20 cellular contexts compared by ENCODE assay signal in the genomic region with DNA sequence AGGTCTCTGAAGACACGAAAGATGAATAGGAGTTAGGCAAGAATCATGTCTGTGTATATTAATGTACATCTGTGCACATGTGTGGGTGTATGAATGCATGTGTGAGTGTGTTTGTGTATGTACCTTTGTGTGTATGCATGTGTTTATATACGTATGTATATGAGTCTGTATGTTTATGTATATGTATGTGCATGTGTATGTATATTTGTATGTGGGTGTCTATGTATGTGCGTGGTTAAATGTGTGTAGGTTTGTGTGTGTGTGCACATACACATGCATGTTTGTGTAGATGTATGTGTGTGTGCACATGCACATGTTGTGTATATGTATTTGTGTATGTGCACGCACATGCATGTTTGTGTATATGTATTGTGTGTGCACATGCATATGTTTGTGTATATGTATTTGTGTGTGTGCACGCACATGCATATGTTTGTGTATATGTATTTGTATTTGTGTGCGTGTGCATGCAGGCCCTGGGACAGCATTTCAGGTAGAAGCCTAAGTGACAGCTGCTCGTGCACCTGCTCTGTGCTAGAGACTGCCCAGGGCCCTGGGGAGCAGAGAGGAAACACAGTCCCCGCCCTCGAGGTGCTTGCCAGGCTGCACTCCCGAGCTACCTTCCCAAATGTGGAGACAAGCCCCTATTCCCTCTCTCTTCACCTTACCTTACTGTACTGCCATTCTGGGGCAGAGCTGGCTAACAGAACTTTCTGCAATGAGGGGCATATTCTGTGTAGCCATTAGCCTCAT. TPM values are rescaled to one million over a fixed set of nuclear protein-coding genes. Genes with fewer than 3 reads are reported as not detected.
DNase-seq lines count a peak whose midpoint lies in the region; ATAC-seq, FAIRE-seq and TF ChIP-seq lines count a peak whose summit lies in the region.
"Had no signal": no experiment of that assay in that cellular context is flagged by ENCODE, and none has a peak within 500 bp of the region (broad histone marks: within the 10 kb centered on the region; RNA-seq: fewer than 3 reads in every experiment).

No MANE protein-coding gene starts in this region.

- no peak overlapping the region for H3K14ac ChIP-seq in neuronal stem cell (ENCODE audit: low read length)

- intact Hi-C loops in HepG2 (cut with micrococcal nuclease; ENCODE audit: unreplicated experiment) (no loop called here), right lobe of liver (cut with DNase I) (no loop called here)

- no peak for TF ChIP-seq RAD21 in HepG2 (CRISPR knock-in tag; IDR thresholded peaks at IDR 0.05)

- H3K18ac ChIP-seq in neuronal stem cell (ENCODE audit: low read length), result no peak overlapping the region

- H3K27ac ChIP-seq in HepG2 (ENCODE audit: extremely low read length, insufficient read depth, low read length) (no peak overlapping the region), right lobe of liver (no peak overlapping the region), neuronal stem cell (replicated peaks; ENCODE audit: low read length) (no peak overlapping the region)
- H3K27ac ChIP-seq: 22Rv1 had no signal

- TF ChIP-seq POLR2A in HepG2 (IDR thresholded peaks at IDR 0.05; ENCODE audit: insufficient read depth in 1 of 2, low read depth in 2 of 2, low read length in 2 of 2), result no peak
- no peak for TF ChIP-seq POLR2A in right lobe of liver (IDR thresholded peaks at IDR 0.05)

- no peak overlapping the region for H3K4ac ChIP-seq in neuronal stem cell (ENCODE audit: low read length)

- no peak for TF ChIP-seq CTCF in HepG2 (CRISPR knock-in tag; IDR thresholded peaks at IDR 0.05)
- no peak for TF ChIP-seq CTCF in right lobe of liver (IDR thresholded peaks at IDR 0.05)

- no peak overlapping the region for H2BK15ac ChIP-seq in neuronal stem cell (ENCODE audit: low read length)

- FAIRE-seq in HepG2 (lab: Jason Lieb, UNC), result no peak
- FAIRE-seq: GM12878, GM18507 had no signal

- POLR2A ChIA-PET in HepG2 (lab: Yijun Ruan, JAX), result no interaction called here

- no peaks in the 10 kb centered on the region for H3K79me2 ChIP-seq in HepG2 (ENCODE audit: insufficient read depth, low read length)

- in situ Hi-C loops in HepG2 (cut with HindIII; ENCODE audit: extremely low pct_ligation_motif_present, low pct_unique_long_range_greater_than_20kb), result no loop called here

- no peak overlapping the region for H2AK5ac ChIP-seq in neuronal stem cell (ENCODE audit: low read depth, low read length)

- TF ChIP-seq EP300 in HepG2 (IDR thresholded peaks at IDR 0.05; ENCODE audit: low read depth in 2 of 2, low read length in 2 of 2), result no peak
- no peak for TF ChIP-seq EP300 in HepG2 (CRISPR knock-in tag; IDR thresholded peaks at IDR 0.05; ENCODE audit: borderline replicate concordance)

- H4K91ac ChIP-seq in neuronal stem cell (ENCODE audit: low read depth, low read length, poor library complexity), result peak overlapping the region; percentile 18

- no peak overlapping the region for H2BK5ac ChIP-seq in neuronal stem cell (ENCODE audit: low read length)

- CTCF ChIA-PET in HepG2 (lab: Yijun Ruan, JAX; ENCODE audit: low intra/inter-chr PET ratio, low total read pairs), result no interaction called here

- H3K9ac ChIP-seq in HepG2 (ENCODE audit: insufficient read depth, low read depth, low read length) (no peak overlapping the region), neuronal stem cell (ENCODE audit: low read depth, low read length, poor library complexity) (no peak overlapping the region)

- no peaks in the 10 kb centered on the region for H3K36me3 ChIP-seq in HepG2 (replicated peaks in 1 of 2; ENCODE audit: control insufficient read depth in 1 of 2, insufficient read depth in 2 of 2, low read length in 2 of 2)
- no peaks in the 10 kb centered on the region for H3K36me3 ChIP-seq in right lobe of liver
- H3K36me3 ChIP-seq in neuronal stem cell (replicated peaks in 1 of 2; ENCODE audit: control insufficient read depth in 2 of 2, insufficient read depth in 2 of 2, low read length in 2 of 2), result no peaks in the 10 kb centered on the region
- H3K36me3 ChIP-seq: HAP-1 had no signal

- H2BK12ac ChIP-seq in neuronal stem cell (ENCODE audit: low read length), result no peak overlapping the region

- H3K23ac ChIP-seq in neuronal stem cell (ENCODE audit: low read depth, low read length, poor library complexity), result no peak overlapping the region

- ATAC-seq in HepG2 (no peak), right lobe of liver (no peak)
- ATAC-seq: GM12878 had no signal

- H2BK120ac ChIP-seq in neuronal stem cell (ENCODE audit: low read depth, low read length), result no peak overlapping the region

- H3K4me1 ChIP-seq in HepG2 (ENCODE audit: insufficient read depth, low read length) (no peaks in the 10 kb centered on the region), right lobe of liver (no peaks in the 10 kb centered on the region), neuronal stem cell (ENCODE audit: control insufficient read depth in 2 of 2, insufficient read depth in 1 of 2, low read depth in 1 of 2, low read length in 2 of 2) (no peaks in the 10 kb centered on the region)
- H3K4me1 ChIP-seq: Caco-2, HAP-1 had no signal

- no peak overlapping the region for H3K4me2 ChIP-seq in HepG2 (ENCODE audit: low read depth, low read length)
- H3K4me2 ChIP-seq in neuronal stem cell (ENCODE audit: insufficient read depth, low read length, poor library complexity, severe bottlenecking), result no peak overlapping the region

- BruUV-seq in HepG2 (replicated peaks; lab: Mats Ljungman, UMichigan), result no TSS peak

- H4K20me1 ChIP-seq in HepG2 (ENCODE audit: insufficient read depth, low read length), result no peaks in the 10 kb centered on the region

- 22% methylated on average over 10 of the region's 10 CpGs for WGBS in HepG2 (ENCODE audit: low lambda C conversion rate)
- 65% methylated on average over 7 of the region's 10 CpGs for WGBS in right lobe of liver (ENCODE audit: insufficient coverage, low coverage, low lambda C conversion rate, missing lambda C conversion rate)
- no CpG with 5 or more reads among the region's 10 CpGs for WGBS in neuronal stem cell (ENCODE audit: extremely low coverage in 2 of 2, insufficient read length in 2 of 2, insufficient replicate concordance in 1 of 2), 2 donors

- peak; percentile 33 for DNase-seq in DMS53 (lab: John Stamatoyannopoulos, UW)
- DNase-seq in DMS53 treated with DMSO at 0.1 percent for 48 hours (lab: John Stamatoyannopoulos, UW; ENCODE audit: unreplicated experiment), result no peak
- DNase-seq in HepG2 (ENCODE audit: low spot score), result no peak
- no peak for DNase-seq in right lobe of liver
- no peak for DNase-seq in neuronal stem cell (ENCODE audit: low spot score)
- no peak for DNase-seq in GDM1 (lab: John Stamatoyannopoulos, UW)
- DNase-seq in NCI-H2107 treated with DMSO at 0.1 percent for 48 hours (lab: John Stamatoyannopoulos, UW; ENCODE audit: unreplicated experiment), result no peak
- no peak for DNase-seq in NCI-H1092 (lab: John Stamatoyannopoulos, UW)
- DNase-seq: Caco-2; CD8-positive, alpha-beta memory T cell; GOT3 had no signal

- H3K27me3 ChIP-seq in HepG2 (ENCODE audit: control insufficient read depth in 1 of 2, insufficient read depth in 2 of 2, low read length in 2 of 2) (peaks cover 1 to 15% of the 10 kb centered on the region in 2 experiments; a peak in 3 of 5 replicates), right lobe of liver (no peaks in the 10 kb centered on the region), neuronal stem cell (ENCODE audit: control insufficient read depth in 3 of 3, insufficient read depth in 3 of 3, low read depth in 1 of 3, low read length in 3 of 3) (no peaks in the 10 kb centered on the region)

- no peak overlapping the region for H3K4me3 ChIP-seq in HepG2 (replicated peaks in 1 of 3; ENCODE audit: insufficient read depth in 1 of 3, low read depth in 2 of 3, low read length in 3 of 3)
- H3K4me3 ChIP-seq in right lobe of liver, result no peak overlapping the region
- H3K4me3 ChIP-seq in neuronal stem cell (ENCODE audit: low read length in 2 of 2), result no peak overlapping the region
- H3K4me3 ChIP-seq: GM12878, HAP-1 had no signal

- H3K9me3 ChIP-seq in HepG2 (ENCODE audit: low read length) (no peaks in the 10 kb centered on the region), right lobe of liver (no peaks in the 10 kb centered on the region), neuronal stem cell (replicated peaks in 1 of 2; ENCODE audit: control insufficient read depth in 2 of 2, insufficient read depth in 1 of 2, low read depth in 1 of 2, low read length in 2 of 2) (no peaks in the 10 kb centered on the region)
- H3K9me3 ChIP-seq: Caco-2, HAP-1 had no signal

- H3K79me1 ChIP-seq in neuronal stem cell (ENCODE audit: low read depth, low read length), result no peaks in the 10 kb centered on the region

- H2AFZ ChIP-seq in HepG2 (ENCODE audit: low read length) (no peak overlapping the region), neuronal stem cell (ENCODE audit: low read length) (no peak overlapping the region)

- no peak overlapping the region for H4K8ac ChIP-seq in neuronal stem cell (ENCODE audit: low read depth, low read length)

RNA-seq across cellular contexts. Expression of gene PNLIPRP1, which starts 12.1 kb away (rescaled TPM):
- total RNA-seq in HepG2 (2016; rRNA removed; fragmentation: Illumina TruSeq; extraction: Trizol), result not detected in 2 replicates
- total RNA-seq in HepG2 (2016; cell fraction: cytosol; rRNA removed; fragmentation: Illumina TruSeq; extraction: Trizol; ENCODE audit: low read depth), result not detected in 2 replicates
- total RNA-seq in HepG2 (2016; cell fraction: insoluble cytoplasmic fraction; rRNA removed; fragmentation: Illumina TruSeq; extraction: Trizol), result not detected in 2 replicates
- total RNA-seq in HepG2 (2016; cell fraction: membrane; rRNA removed; fragmentation: Illumina TruSeq; extraction: Trizol), result not detected in 2 replicates
- total RNA-seq in HepG2 (2016; cell fraction: nucleus; rRNA removed; fragmentation: Illumina TruSeq; extraction: Trizol), result not detected in 2 replicates
- polyA plus RNA-seq in HepG2 (2011; rRNA removed), result not detected in 2 replicates
- not detected in 2 replicates for polyA plus RNA-seq in HepG2 (2011; cell fraction: cytosol; rRNA removed)
- not detected in 2 replicates for polyA plus RNA-seq in HepG2 (2011; cell fraction: nucleus; rRNA removed)
- polyA plus RNA-seq in HepG2 (2012), result not detected in 2 replicates
- polyA plus RNA-seq in HepG2 (2016; cell fraction: cytosol; fragmentation: Illumina TruSeq; extraction: Trizol; ENCODE audit: low read depth), result not detected in 2 replicates
- polyA plus RNA-seq in HepG2 (2016; cell fraction: insoluble cytoplasmic fraction; fragmentation: Illumina TruSeq; extraction: Trizol; ENCODE audit: low read depth), result not detected in 2 replicates
- not detected in 2 replicates for polyA plus RNA-seq in HepG2 (2016; cell fraction: membrane; fragmentation: Illumina TruSeq; extraction: Trizol; ENCODE audit: low read depth)
- not detected in 2 replicates for polyA plus RNA-seq in HepG2 (2016; cell fraction: nucleus; fragmentation: Illumina TruSeq; extraction: Trizol; ENCODE audit: insufficient read depth, low read depth)
- not detected in 2 replicates for polyA minus RNA-seq in HepG2 (2011; rRNA and poly(A)+ RNA removed; ENCODE audit: low replicate concordance)
- not detected in 2 replicates for polyA minus RNA-seq in HepG2 (2011; cell fraction: cytosol; rRNA and poly(A)+ RNA removed)
- not detected in 2 replicates for polyA minus RNA-seq in HepG2 (2011; cell fraction: nucleus; rRNA and poly(A)+ RNA removed)
- total RNA-seq in right lobe of liver, result not detected
- not detected for polyA plus RNA-seq in neuronal stem cell (2013, experiment 1 of 2)
- not detected for polyA plus RNA-seq in neuronal stem cell (2013, experiment 2 of 2)
- total RNA-seq: A673; Caco-2; CD8-positive, alpha-beta memory T cell; Daoy; HT-29 had no signal
- polyA plus RNA-seq: BJ; CD8-positive, alpha-beta memory T cell; GM12878; IgD-negative memory B cell had no signal

RNA-seq across cellular contexts. Expression of gene PNLIPRP2, which starts 17.9 kb away (rescaled TPM):
- total RNA-seq in HepG2 (2016; rRNA removed; fragmentation: Illumina TruSeq; extraction: Trizol) (0.95 and 0.97 TPM in 2 replicates), right lobe of liver (not detected)
- 0.35 and 0.71 TPM in 2 replicates for total RNA-seq in HepG2 (2016; cell fraction: cytosol; rRNA removed; fragmentation: Illumina TruSeq; extraction: Trizol; ENCODE audit: low read depth)
- total RNA-seq in HepG2 (2016; cell fraction: insoluble cytoplasmic fraction; rRNA removed; fragmentation: Illumina TruSeq; extraction: Trizol), result 0.59 and 1.6 TPM in 2 replicates
- total RNA-seq in HepG2 (2016; cell fraction: membrane; rRNA removed; fragmentation: Illumina TruSeq; extraction: Trizol), result 0.52 and 0.77 TPM in 2 replicates
- total RNA-seq in HepG2 (2016; cell fraction: nucleus; rRNA removed; fragmentation: Illumina TruSeq; extraction: Trizol), result 1.3 TPM in 2 replicates
- 0.21 and 0.56 TPM in 2 replicates for polyA plus RNA-seq in HepG2 (2011; rRNA removed)
- polyA plus RNA-seq in HepG2 (2011; cell fraction: cytosol; rRNA removed), result 0.26 and 0.30 TPM in 2 replicates
- 0.18 and 0.59 TPM in 2 replicates for polyA plus RNA-seq in HepG2 (2011; cell fraction: nucleus; rRNA removed)
- 0.48 and 0.52 TPM in 2 replicates for polyA plus RNA-seq in HepG2 (2012)
- polyA plus RNA-seq in HepG2 (2016; cell fraction: cytosol; fragmentation: Illumina TruSeq; extraction: Trizol; ENCODE audit: low read depth), result 0.20 and 0.25 TPM in 2 replicates
- 0.44 and 0.72 TPM in 2 replicates for polyA plus RNA-seq in HepG2 (2016; cell fraction: insoluble cytoplasmic fraction; fragmentation: Illumina TruSeq; extraction: Trizol; ENCODE audit: low read depth)
- 0.37 and 0.50 TPM in 2 replicates for polyA plus RNA-seq in HepG2 (2016; cell fraction: membrane; fragmentation: Illumina TruSeq; extraction: Trizol; ENCODE audit: low read depth)
- polyA plus RNA-seq in HepG2 (2016; cell fraction: nucleus; fragmentation: Illumina TruSeq; extraction: Trizol; ENCODE audit: insufficient read depth, low read depth), result 1.3 and 2.4 TPM in 2 replicates
- 0.40 TPM in 1 of 2 replicates, not detected in the other for polyA minus RNA-seq in HepG2 (2011; rRNA and poly(A)+ RNA removed; ENCODE audit: low replicate concordance)
- not detected in 2 replicates for polyA minus RNA-seq in HepG2 (2011; cell fraction: cytosol; rRNA and poly(A)+ RNA removed)
- 0.37 TPM in 1 of 2 replicates, not detected in the other for polyA minus RNA-seq in HepG2 (2011; cell fraction: nucleus; rRNA and poly(A)+ RNA removed)
- polyA plus RNA-seq in neuronal stem cell (2013, experiment 1 of 2), result 0.29 TPM
- 0.29 TPM for polyA plus RNA-seq in neuronal stem cell (2013, experiment 2 of 2)
- total RNA-seq: A673; CD8-positive, alpha-beta memory T cell; Daoy; HT-29 had no signal
- polyA plus RNA-seq: BJ; CD8-positive, alpha-beta memory T cell; GM12878; IgD-negative memory B cell had no signal

RNA-seq across cellular contexts. Expression of gene PNLIP, which starts 57.1 kb away (rescaled TPM):
- not detected in 2 replicates for total RNA-seq in HepG2 (2016; rRNA removed; fragmentation: Illumina TruSeq; extraction: Trizol)
- total RNA-seq in HepG2 (2016; cell fraction: cytosol; rRNA removed; fragmentation: Illumina TruSeq; extraction: Trizol; ENCODE audit: low read depth), result not detected in 2 replicates
- total RNA-seq in HepG2 (2016; cell fraction: insoluble cytoplasmic fraction; rRNA removed; fragmentation: Illumina TruSeq; extraction: Trizol), result not detected in 2 replicates
- total RNA-seq in HepG2 (2016; cell fraction: membrane; rRNA removed; fragmentation: Illumina TruSeq; extraction: Trizol), result not detected in 2 replicates
- not detected in 2 replicates for total RNA-seq in HepG2 (2016; cell fraction: nucleus; rRNA removed; fragmentation: Illumina TruSeq; extraction: Trizol)
- not detected in 2 replicates for polyA plus RNA-seq in HepG2 (2011; rRNA removed)
- polyA plus RNA-seq in HepG2 (2011; cell fraction: cytosol; rRNA removed), result not detected in 2 replicates
- polyA plus RNA-seq in HepG2 (2011; cell fraction: nucleus; rRNA removed), result not detected in 2 replicates
- polyA plus RNA-seq in HepG2 (2012), result not detected in 2 replicates
- not detected in 2 replicates for polyA plus RNA-seq in HepG2 (2016; cell fraction: cytosol; fragmentation: Illumina TruSeq; extraction: Trizol; ENCODE audit: low read depth)
- not detected in 2 replicates for polyA plus RNA-seq in HepG2 (2016; cell fraction: insoluble cytoplasmic fraction; fragmentation: Illumina TruSeq; extraction: Trizol; ENCODE audit: low read depth)
- not detected in 2 replicates for polyA plus RNA-seq in HepG2 (2016; cell fraction: membrane; fragmentation: Illumina TruSeq; extraction: Trizol; ENCODE audit: low read depth)
- polyA plus RNA-seq in HepG2 (2016; cell fraction: nucleus; fragmentation: Illumina TruSeq; extraction: Trizol; ENCODE audit: insufficient read depth, low read depth), result not detected in 2 replicates
- not detected in 2 replicates for polyA minus RNA-seq in HepG2 (2011; rRNA and poly(A)+ RNA removed; ENCODE audit: low replicate concordance)
- not detected in 2 replicates for polyA minus RNA-seq in HepG2 (2011; cell fraction: cytosol; rRNA and poly(A)+ RNA removed)
- polyA minus RNA-seq in HepG2 (2011; cell fraction: nucleus; rRNA and poly(A)+ RNA removed), result not detected in 2 replicates
- not detected for total RNA-seq in right lobe of liver
- not detected for polyA plus RNA-seq in neuronal stem cell (2013, experiment 1 of 2)
- polyA plus RNA-seq in neuronal stem cell (2013, experiment 2 of 2), result not detected
- total RNA-seq: A673; Caco-2; CD8-positive, alpha-beta memory T cell; Daoy; HT-29 had no signal
- polyA plus RNA-seq: BJ; CD8-positive, alpha-beta memory T cell; GM12878; IgD-negative memory B cell had no signal
